ENCODE assay signal across 29 cellular contexts in the genomic region with DNA sequence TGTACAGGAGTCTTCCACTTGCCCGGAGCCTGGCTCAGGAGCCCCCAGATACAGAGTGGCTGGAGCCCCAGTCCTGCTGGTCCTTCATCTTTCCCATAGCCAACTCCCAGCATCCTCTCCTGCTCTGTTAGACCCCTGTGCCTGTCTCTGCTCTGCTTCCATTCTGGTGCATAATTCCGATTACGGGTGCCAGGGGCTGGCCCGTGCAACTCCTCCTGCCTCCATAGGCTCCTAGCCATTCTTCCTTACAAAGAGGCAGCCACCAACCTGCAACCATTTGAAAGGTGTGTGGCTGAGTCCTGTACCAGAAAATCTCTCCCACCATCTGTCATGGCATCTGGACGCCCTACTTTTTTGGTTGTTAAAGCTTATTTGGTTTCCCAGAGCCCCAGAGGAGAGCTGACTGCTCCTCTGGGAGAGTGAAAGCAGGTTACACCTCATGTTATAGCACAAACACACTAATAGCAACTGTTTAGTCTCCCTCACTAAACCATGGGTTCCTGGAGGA.
"Had no signal": no experiment of that assay in that cellular context is flagged by ENCODE, and none has a peak within 500 bp of the region (broad histone marks: within the 10 kb centered on the region; RNA-seq: fewer than 3 reads in every experiment).

No MANE protein-coding gene starts in this region.

- H3K4me3 Mint-ChIP-seq: activated naive CD8-positive, alpha-beta T cell; activated T-cell treated with anti-CD3 and anti-CD28 coated beads, Interleukin-2, amount 50 U/mL, for 72 hours; nephron; stimulated activated memory B cell treated with anti-CD40 and anti-IgM and Interleukin-4, amounts not matched to agents 10 μg/mL and 1 μg/mL and 100 μg/mL, for 72 hours; stimulated activated naive CD8-positive, alpha-beta T cell treated with anti-CD3 and anti-CD28 coated beads, Interleukin-15, amount 100 ng/mL, for 72 hours; T-helper 2 cell treated with Interferon-gamma antibody and Interleukin-4, amounts not matched to agents 5 μg/mL and 100 μg/mL, for 36 hours; type B pancreatic cell had no signal

- H3K27ac ChIP-seq: body of pancreas, cardiac muscle cell, esophagus squamous epithelium, lower lobe of right lung, neutrophil, ovary, skin epidermis, uterus had no signal

- ATAC-seq: activated T-cell treated with anti-CD3 and anti-CD28 coated beads, Interleukin-2, amount 50 U/mL, for 72 hours; body of pancreas; left lobe of liver; lower lobe of right lung; sciatic nerve; stimulated activated memory B cell treated with anti-CD40 and anti-IgM and Interleukin-4, amounts not matched to agents 10 μg/mL and 1 μg/mL and 100 μg/mL, for 72 hours; stimulated activated naive CD8-positive, alpha-beta T cell treated with anti-CD3 and anti-CD28 coated beads, Interleukin-15, amount 100 ng/mL, for 72 hours had no signal

- H3K9me3 Mint-ChIP-seq: activated T-cell treated with anti-CD3 and anti-CD28 coated beads, Interleukin-2, amount 50 U/mL, for 72 hours; nephron; stimulated activated memory B cell treated with anti-CD40 and anti-IgM and Interleukin-4, amounts not matched to agents 10 μg/mL and 1 μg/mL and 100 μg/mL, for 72 hours; stimulated activated naive CD8-positive, alpha-beta T cell treated with anti-CD3 and anti-CD28 coated beads, Interleukin-15, amount 100 ng/mL, for 72 hours; T-helper 2 cell treated with Interferon-gamma antibody and Interleukin-4, amounts not matched to agents 5 μg/mL and 100 μg/mL, for 36 hours; type B pancreatic cell had no signal

- H3K9me3 ChIP-seq: body of pancreas, esophagus squamous epithelium, lower lobe of right lung, neutrophil, ovary, uterus had no signal

- H3K36me3 ChIP-seq: cardiac muscle cell, esophagus squamous epithelium, lower lobe of right lung, neutrophil, ovary, uterus had no signal

- H3K27me3 ChIP-seq: body of pancreas, ovary, uterus had no signal

- DNase-seq: activated CD4-positive, alpha-beta T cell treated with anti-CD3 and anti-CD28 coated beads for 4 hours; activated CD4-positive, alpha-beta T cell treated with anti-CD3 and anti-CD28 coated beads, Interleukin-2, amount 50 U/mL, for 4 hours; activated CD4-positive, CD25-positive, alpha-beta regulatory T cell; activated naive CD4-positive, alpha-beta T cell treated with Interleukin-2 at 50 U/mL for 16 hours; activated T-cell treated with anti-CD3 and anti-CD28 coated beads for 4 hours; activated T-cell treated with anti-CD3 and anti-CD28 coated beads, Interleukin-2, amount 50 U/mL, for 72 hours; aorta; body of pancreas; esophagus squamous epithelium; foreskin melanocyte; lower lobe of right lung; mesenchymal stem cell; ovary; stimulated activated CD4-positive, alpha-beta T cell treated with anti-CD3 and anti-CD28 coated beads, Interleukin-4, amount 100 ng/mL, for 24 hours; stimulated activated naive CD8-positive, alpha-beta T cell treated with anti-CD3 and anti-CD28 coated beads, Interleukin-15, amount 100 ng/mL, for 72 hours; substantia nigra; T-helper 1 cell; uterus had no signal

- H3K27ac Mint-ChIP-seq: activated naive CD8-positive, alpha-beta T cell; activated T-cell treated with anti-CD3 and anti-CD28 coated beads, Interleukin-2, amount 50 U/mL, for 72 hours; nephron; progenitor cell of endocrine pancreas; stimulated activated memory B cell treated with anti-CD40 and anti-IgM and Interleukin-4, amounts not matched to agents 10 μg/mL and 1 μg/mL and 100 μg/mL, for 72 hours; stimulated activated naive CD8-positive, alpha-beta T cell treated with anti-CD3 and anti-CD28 coated beads, Interleukin-15, amount 100 ng/mL, for 72 hours; T-helper 2 cell treated with Interferon-gamma antibody and Interleukin-4, amounts not matched to agents 5 μg/mL and 100 μg/mL, for 36 hours; type B pancreatic cell had no signal

- H3K4me3 ChIP-seq: body of pancreas, cardiac muscle cell, esophagus squamous epithelium, lower lobe of right lung, ovary, skin epidermis, uterus had no signal

- H3K4me1 ChIP-seq: lower lobe of right lung, uterus had no signal

- H3K36me3 Mint-ChIP-seq: activated naive CD8-positive, alpha-beta T cell; stimulated activated memory B cell treated with anti-CD40 and anti-IgM and Interleukin-4, amounts not matched to agents 10 μg/mL and 1 μg/mL and 100 μg/mL, for 72 hours; type B pancreatic cell had no signal

- H3K27me3 Mint-ChIP-seq: activated naive CD8-positive, alpha-beta T cell had no signal
